ENCODE assay signal across 10 cellular contexts in genomic region chr5:170377027-170377426, GRCh38. TPM values are rescaled to one million over a fixed set of nuclear protein-coding genes. Genes with fewer than 3 reads are reported as not detected.
"Had no signal": no experiment of that assay in that cellular context is flagged by ENCODE, and none has a peak within 500 bp of the region (broad histone marks: within the 10 kb centered on the region; RNA-seq: fewer than 3 reads in every experiment).

No MANE protein-coding gene starts in this region.

- DNase-seq: IMR-90, KBM-7, KG1 had no signal

- H3K9ac ChIP-seq: KMS-11 had no signal

- H3K27ac ChIP-seq: HL-60, KMS-11 had no signal

- ATAC-seq: HepG2, K562 had no signal

- H3K4me2 ChIP-seq: KMS-11 had no signal

- H3K36me3 Mint-ChIP-seq: IgD-negative memory B cell had no signal

- H3K27ac Mint-ChIP-seq: IgD-negative memory B cell had no signal

- H3K4me3 ChIP-seq: K562 had no signal

- H3K4me1 Mint-ChIP-seq: IgD-negative memory B cell had no signal

- H3K9me3 Mint-ChIP-seq: IgD-negative memory B cell had no signal

- H3K4me3 Mint-ChIP-seq: IgD-negative memory B cell had no signal

RNA-seq across cellular contexts. Expression of gene KCNMB1, which starts 12.1 kb away (rescaled TPM):
- total RNA-seq: HepG2, HT-29, HT1080, IMR-90, K562 had no signal
- polyA plus RNA-seq: HepG2, IgD-negative memory B cell, IMR-90, K562 had no signal
